In the genomic region with DNA sequence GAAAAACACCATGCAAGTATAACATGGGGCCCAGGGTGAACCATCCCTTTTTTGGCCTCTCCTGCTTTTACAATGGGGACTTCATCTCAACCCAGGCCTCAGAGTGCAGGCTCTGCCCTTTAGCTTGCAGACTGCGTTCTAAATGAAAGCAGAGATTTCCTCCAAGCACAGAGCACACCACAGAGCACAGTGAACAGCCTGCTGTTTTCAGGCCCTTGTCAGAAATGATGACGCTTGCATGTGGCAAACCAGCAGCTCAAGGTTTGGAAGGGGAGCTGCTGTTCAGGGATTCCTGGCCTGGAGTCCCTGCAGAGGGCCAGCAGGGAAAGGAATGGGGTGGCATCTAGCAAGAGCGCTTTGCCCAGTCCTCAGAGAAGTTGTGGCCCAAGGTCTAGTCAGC, we compare ENCODE assay signal across 24 cellular contexts.
A peak's percentile ranks its signal among the peaks of the same experiment; 100 is the strongest.
DNase-seq lines count a peak whose midpoint lies in the region; ATAC-seq and TF ChIP-seq lines count a peak whose summit lies in the region.
"Had no signal": no experiment of that assay in that cellular context is flagged by ENCODE, and none has a peak within 500 bp of the region (broad histone marks: within the 10 kb centered on the region; RNA-seq: fewer than 3 reads in every experiment).

No MANE protein-coding gene starts in this region.

- TF ChIP-seq CTCF in parathyroid adenoma (IDR thresholded peaks at IDR 0.05) = no peak

- H2AFZ ChIP-seq in parathyroid adenoma = no peak overlapping the region
- H2AFZ ChIP-seq: GM23338, PC-9 had no signal

- H3K79me2 ChIP-seq in parathyroid adenoma = no peaks in the 10 kb centered on the region

- no peak overlapping the region for H3K9ac ChIP-seq in parathyroid adenoma
- H3K9ac ChIP-seq: BLaER1 had no signal

- H3K27me3 ChIP-seq in parathyroid adenoma (ENCODE audit: control insufficient read depth, insufficient read depth, low read length) = no peaks in the 10 kb centered on the region
- H3K27me3 ChIP-seq: BLaER1 had no signal

- H3K4me1 ChIP-seq in parathyroid adenoma = peaks cover 41% of the 10 kb centered on the region
- H3K4me1 ChIP-seq: SJCRH30 had no signal

- H3K27ac ChIP-seq in caudate nucleus (ENCODE audit: low read depth, low read length) = peak overlapping the region; percentile 75
- H3K27ac ChIP-seq in parathyroid adenoma = peak overlapping the region; percentile 71
- H3K27ac ChIP-seq: BLaER1, PC-9, SJCRH30 had no signal

- H3K36me3 ChIP-seq in parathyroid adenoma (ENCODE audit: control insufficient read depth, insufficient read depth, low read length) = no peaks in the 10 kb centered on the region
- H3K36me3 ChIP-seq: SJCRH30 had no signal

- no peaks in the 10 kb centered on the region for H3K9me3 ChIP-seq in parathyroid adenoma (ENCODE audit: control insufficient read depth, low read length)
- H3K9me3 ChIP-seq: BLaER1, SJCRH30 had no signal

- ATAC-seq in GM21619 (IDR thresholded peaks at IDR 0.05; ENCODE audit: unreplicated experiment) (no peak), GM18517 (IDR thresholded peaks at IDR 0.05; ENCODE audit: unreplicated experiment) (no peak)
- ATAC-seq: GM23338, HepG2, Right ventricle myocardium inferior had no signal

- no peak overlapping the region for H3K4me2 ChIP-seq in parathyroid adenoma (ENCODE audit: low read length)
- H3K4me2 ChIP-seq: BLaER1, GM23338, PC-9 had no signal

- DNase-seq in Ammon's horn (ENCODE audit: low spot score) = peak; percentile 60
- DNase-seq in caudate nucleus (lab: John Stamatoyannopoulos, UW) = peak in 3 of 61 donors; percentile 19 to 23 (median 20)
- peak; percentile 41 for DNase-seq in islet precursor cell
- DNase-seq in NCI-H1417 treated with DMSO at 0.1 percent for 48 hours (lab: John Stamatoyannopoulos, UW) = no peak
- DNase-seq in dedifferentiated amniotic fluid mesenchymal stem cell (ENCODE audit: extremely low spot score) = no peak
- DNase-seq: CD4-positive, alpha-beta T cell; H9; MV-4-11; NCI-H1105; NCI-H146; NCI-H1930; NCI-H446; NCI-H524 treated with DMSO at 0.1 percent for 48 hours; NCI-H774; NK-92 treated with Interleukin-12 subunit alpha and Interleukin-12 subunit beta, amount 100 ng/mL, for 24 hours; PC-9; SJCRH30 had no signal

- no peak overlapping the region for H3K4me3 ChIP-seq in parathyroid adenoma (ENCODE audit: low read depth, low read length)
- H3K4me3 ChIP-seq: BLaER1, GM23338, PC-9, SJCRH30 had no signal

Comparison
In these comparisons a context has a peak if more than half of its experiments do, and no peak if none do; other contexts are left out.
1. DNase-seq: peak in Ammon's horn (single experiment) and islet precursor cell (single experiment); none in NCI-H1417 treated with DMSO at 0.1 percent for 48 hours (single experiment) and dedifferentiated amniotic fluid mesenchymal stem cell (single experiment).